Comparison of ENCODE assay signal across 30 cellular contexts in the genomic region with DNA sequence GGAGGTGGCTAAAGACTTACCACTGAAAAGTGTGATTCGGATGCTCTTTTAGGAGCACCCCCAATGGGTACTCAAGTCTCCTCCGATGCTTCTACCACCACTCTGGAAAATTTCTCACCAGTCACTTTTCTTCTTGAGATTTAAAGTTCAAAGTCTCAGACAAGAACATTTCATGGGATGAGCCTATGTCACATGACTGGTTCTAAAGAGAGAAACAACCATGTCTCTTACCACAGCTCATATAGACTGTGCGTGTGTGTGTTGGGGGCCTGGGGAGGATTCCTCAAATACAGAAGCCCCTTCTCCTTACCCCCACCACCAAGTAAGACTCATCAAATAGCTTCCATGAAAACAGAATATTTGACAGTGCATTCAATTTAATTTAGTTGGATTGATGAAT.
A peak's percentile ranks its signal among the peaks of the same experiment; 100 is the strongest.
DNase-seq lines count a peak whose midpoint lies in the region; ATAC-seq, FAIRE-seq and TF ChIP-seq lines count a peak whose summit lies in the region.
"Had no signal": no experiment of that assay in that cellular context is flagged by ENCODE, and none has a peak within 500 bp of the region (broad histone marks: within the 10 kb centered on the region; RNA-seq: fewer than 3 reads in every experiment).

No MANE protein-coding gene starts in this region.

- no peak overlapping the region for H3K4me3 ChIP-seq in K562
- H3K4me3 ChIP-seq: A549; BLaER1; BLaER1 treated with 17β-estradiol and CSF1 and Interleukin-3, amounts not matched to agents 10 nM and 100 nM had no signal

- H3K79me2 ChIP-seq in K562 (ENCODE audit: control insufficient read depth, insufficient read depth, low read length) = no peaks in the 10 kb centered on the region

- H3K4me2 ChIP-seq in K562 (ENCODE audit: insufficient read depth, low read length) = no peak overlapping the region
- H3K4me2 ChIP-seq: A549; BLaER1; BLaER1 treated with 17β-estradiol and CSF1 and Interleukin-3, amounts not matched to agents 10 nM and 100 nM had no signal

- no TSS peak for BruUV-seq in K562 (replicated peaks; lab: Mats Ljungman, UMichigan)

- POLR2A ChIA-PET in K562 (lab: Yijun Ruan, JAX) = interaction anchor here (1.0 kb wide), 1 partner anchor 23 kb away, joined by 3 read pairs; no protein-coding TSS in a partner anchor

- no peak overlapping the region for H2AFZ ChIP-seq in K562 (ENCODE audit: low read depth, low read length)

- no peaks in the 10 kb centered on the region for H3K36me3 ChIP-seq in K562 (ENCODE audit: control insufficient read depth, insufficient read depth, low read length)
- H3K36me3 ChIP-seq: BE2C; BLaER1; BLaER1 treated with 17β-estradiol and CSF1 and Interleukin-3, amounts not matched to agents 10 nM and 100 nM had no signal

- H3K36me3 Mint-ChIP-seq in T-helper 2 cell treated with Interferon-gamma antibody and Interleukin-4, amounts not matched to agents 5 μg/mL and 100 μg/mL, for 36 hours (ENCODE audit: low read depth) = no peaks in the 10 kb centered on the region
- H3K36me3 Mint-ChIP-seq: CD14-positive monocyte; CD4-positive, alpha-beta memory T cell; CD4-positive, CD25-positive, alpha-beta regulatory T cell; CD8-positive, alpha-beta memory T cell; CD8-positive, alpha-beta T cell had no signal

- no peaks in the 10 kb centered on the region for H4K20me1 ChIP-seq in K562 (replicated peaks; ENCODE audit: control insufficient read depth, insufficient read depth, low read length)
- H4K20me1 ChIP-seq: BLaER1; BLaER1 treated with 17β-estradiol and CSF1 and Interleukin-3, amounts not matched to agents 10 nM and 100 nM had no signal

- H3K9me3 Mint-ChIP-seq in T-helper 2 cell treated with Interferon-gamma antibody and Interleukin-4, amounts not matched to agents 5 μg/mL and 100 μg/mL, for 36 hours = no peaks in the 10 kb centered on the region
- H3K9me3 Mint-ChIP-seq: CD4-positive, alpha-beta T cell; CD8-positive, alpha-beta memory T cell; CD8-positive, alpha-beta T cell had no signal

- WGBS in K562 (ENCODE audit: insufficient coverage, low coverage, missing lambda C conversion rate) = 4% methylated on average over 3 of the region's 3 CpGs

- no peak for TF ChIP-seq EP300 in K562 (IDR thresholded peaks at IDR 0.05; ENCODE audit: low read length)

- no peak overlapping the region for H3K4me3 Mint-ChIP-seq in T-helper 2 cell treated with Interferon-gamma antibody and Interleukin-4, amounts not matched to agents 5 μg/mL and 100 μg/mL, for 36 hours
- H3K4me3 Mint-ChIP-seq: B cell; CD14-positive monocyte; CD4-positive, alpha-beta memory T cell; CD4-positive, alpha-beta T cell; CD4-positive, CD25-positive, alpha-beta regulatory T cell; CD8-positive, alpha-beta memory T cell; CD8-positive, alpha-beta T cell had no signal

- no peaks in the 10 kb centered on the region; the same call in 1 of the 2 replicates for H3K9me3 ChIP-seq in K562 (replicated peaks; ENCODE audit: control insufficient read depth, insufficient read depth, low read depth, low read length)
- H3K9me3 ChIP-seq: A549; BE2C; BLaER1; BLaER1 treated with 17β-estradiol and CSF1 and Interleukin-3, amounts not matched to agents 10 nM and 100 nM; Caco-2 had no signal

- TF ChIP-seq RAD21 in K562 (CRISPR knock-in tag; conservative IDR thresholded peaks at IDR 0.05 in 1 of 2, IDR thresholded peaks at IDR 0.05 in 1 of 2) = no peak

- H3K4me1 ChIP-seq in K562 (replicated peaks in 1 of 2; ENCODE audit: control insufficient read depth in 2 of 2, insufficient read depth in 2 of 2, low read length in 2 of 2) = no peaks in the 10 kb centered on the region
- H3K4me1 ChIP-seq: A549; BLaER1; BLaER1 treated with 17β-estradiol and CSF1 and Interleukin-3, amounts not matched to agents 10 nM and 100 nM had no signal

- TF ChIP-seq CTCF in K562 (IDR thresholded peaks at IDR 0.05 in 2 of 3, conservative IDR thresholded peaks at IDR 0.05 in 1 of 3; ENCODE audit: insufficient read depth in 2 of 3, low read depth in 1 of 3, low read length in 3 of 3) = no peak

- FAIRE-seq in K562 (lab: Jason Lieb, UNC) = no peak
- FAIRE-seq: A204.1, A549 had no signal

- no peak overlapping the region for H3K27ac Mint-ChIP-seq in T-helper 2 cell treated with Interferon-gamma antibody and Interleukin-4, amounts not matched to agents 5 μg/mL and 100 μg/mL, for 36 hours
- H3K27ac Mint-ChIP-seq: B cell; CD14-positive monocyte; CD4-positive, alpha-beta memory T cell; CD4-positive, alpha-beta T cell; CD4-positive, CD25-positive, alpha-beta regulatory T cell; CD8-positive, alpha-beta memory T cell; CD8-positive, alpha-beta T cell had no signal

- in situ Hi-C loops in K562 (cut with MboI) = no loop called here

- no peaks in the 10 kb centered on the region for H3K27me3 Mint-ChIP-seq in T-helper 2 cell treated with Interferon-gamma antibody and Interleukin-4, amounts not matched to agents 5 μg/mL and 100 μg/mL, for 36 hours (ENCODE audit: low read depth)
- H3K27me3 Mint-ChIP-seq: B cell; CD4-positive, alpha-beta memory T cell; CD4-positive, CD25-positive, alpha-beta regulatory T cell had no signal

- no peak for TF ChIP-seq POLR2A in K562 (conservative IDR thresholded peaks at IDR 0.05)

- no peak overlapping the region for H3K9ac ChIP-seq in K562 (ENCODE audit: insufficient read depth in 1 of 2, low read depth in 2 of 2, low read length in 2 of 2)
- H3K9ac ChIP-seq: BLaER1; BLaER1 treated with 17β-estradiol and CSF1 and Interleukin-3, amounts not matched to agents 10 nM and 100 nM had no signal

- no peak for DNase-seq in K562 (ENCODE audit: extremely low read depth in 1 of 4, low spot score in 3 of 4)
- DNase-seq in T-helper 2 cell treated with Interferon-gamma antibody and Interleukin-4, amounts not matched to agents 5 μg/mL and 100 μg/mL, for 36 hours (ENCODE audit: low spot score) = no peak
- DNase-seq: 8988T; ACHN; AML-193; BE2C; C1 segment of cervical spinal cord; Caco-2; Calu3; CD4-positive, alpha-beta memory T cell; CD4-positive, alpha-beta T cell; CD4-positive, CD25-positive, alpha-beta regulatory T cell; CD8-positive, alpha-beta memory T cell; CD8-positive, alpha-beta T cell; COR-L47; DMS 273 treated with DMSO at 0.1 percent for 48 hours; DMS153; DMS53; DMS79; DMS79 treated with DMSO at 0.1 percent for 48 hours; DND-41; EL had no signal

- intact Hi-C loops in K562 (cut with micrococcal nuclease) = loop anchor here (5.0 kb wide), 1 partner anchor 52 kb away; no protein-coding TSS in a partner anchor

- no peaks in the 10 kb centered on the region for H3K27me3 ChIP-seq in K562 (ENCODE audit: control insufficient read depth in 2 of 2, insufficient read depth in 2 of 2, low read length in 2 of 2)
- H3K27me3 ChIP-seq: BE2C; BLaER1; BLaER1 treated with 17β-estradiol and CSF1 and Interleukin-3, amounts not matched to agents 10 nM and 100 nM had no signal

- no peaks in the 10 kb centered on the region for H3K9me1 ChIP-seq in K562 (ENCODE audit: control insufficient read depth, insufficient read depth, low read length)

- ATAC-seq in K562 = no peak
- ATAC-seq: A549; CD8-positive, alpha-beta T cell had no signal

- H3K4me1 Mint-ChIP-seq in T-helper 2 cell treated with Interferon-gamma antibody and Interleukin-4, amounts not matched to agents 5 μg/mL and 100 μg/mL, for 36 hours (ENCODE audit: low read depth) = no peaks in the 10 kb centered on the region
- H3K4me1 Mint-ChIP-seq: B cell; CD4-positive, alpha-beta memory T cell; CD4-positive, CD25-positive, alpha-beta regulatory T cell; CD8-positive, alpha-beta memory T cell had no signal

- CTCF ChIA-PET in K562 (lab: Yijun Ruan, JAX; ENCODE audit: low intra/inter-chr PET ratio) = no interaction called here

- no peak overlapping the region for H3K27ac ChIP-seq in K562 (ENCODE audit: extremely low read depth, low read depth, low read length)
- H3K27ac ChIP-seq: 22Rv1; A549; BLaER1; BLaER1 treated with 17β-estradiol and CSF1 and Interleukin-3, amounts not matched to agents 10 nM and 100 nM; C4-2B had no signal

TF ChIP-seq in K562, 482 proteins besides CTCF, POLR2A, EP300 and RAD21:
- TF ChIP-seq, protein P1, sequence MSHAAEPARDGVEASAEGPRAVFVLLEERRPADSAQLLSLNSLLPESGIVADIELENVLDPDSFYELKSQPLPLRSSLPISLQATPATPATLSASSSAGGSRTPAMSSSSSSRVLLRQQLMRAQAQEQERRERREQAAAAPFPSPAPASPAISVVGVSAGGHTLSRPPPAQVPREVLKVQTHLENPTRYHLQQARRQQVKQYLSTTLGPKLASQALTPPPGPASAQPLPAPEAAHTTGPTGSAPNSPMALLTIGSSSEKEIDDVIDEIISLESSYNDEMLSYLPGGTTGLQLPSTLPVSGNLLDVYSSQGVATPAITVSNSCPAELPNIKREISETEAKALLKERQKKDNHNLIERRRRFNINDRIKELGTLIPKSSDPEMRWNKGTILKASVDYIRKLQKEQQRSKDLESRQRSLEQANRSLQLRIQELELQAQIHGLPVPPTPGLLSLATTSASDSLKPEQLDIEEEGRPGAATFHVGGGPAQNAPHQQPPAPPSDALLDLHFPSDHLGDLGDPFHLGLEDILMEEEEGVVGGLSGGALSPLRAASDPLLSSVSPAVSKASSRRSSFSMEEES (CRISPR knock-in tag; IDR thresholded peaks at IDR 0.05) = peak; percentile 92
- TF ChIP-seq MYBL2 (IDR thresholded peaks at IDR 0.05; ENCODE audit: low read depth) (no peak), MYBL2 (CRISPR knock-in tag; IDR thresholded peaks at IDR 0.05; ENCODE audit: borderline replicate concordance) (no peak)
